In the genomic region with DNA sequence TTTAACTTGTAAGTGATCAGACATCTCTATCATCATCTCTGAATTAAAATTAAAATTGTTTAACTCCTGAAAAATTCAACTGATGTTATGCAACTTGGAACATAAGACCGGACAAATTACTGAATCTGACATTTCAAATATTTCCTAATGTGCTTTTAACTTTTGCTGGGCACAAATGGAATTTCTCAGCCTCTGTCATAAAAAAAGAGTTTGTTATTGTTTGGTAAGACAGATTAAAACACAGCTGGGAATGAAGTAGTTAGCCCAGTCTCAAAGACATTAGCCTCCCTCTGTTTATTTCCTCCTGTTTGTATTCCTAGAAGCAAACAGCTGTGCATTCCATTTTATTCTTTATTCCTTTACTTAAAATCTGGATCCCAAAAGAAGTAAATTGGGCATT, we compare ENCODE assay signal across 23 cellular contexts. TPM values are rescaled to one million over a fixed set of nuclear protein-coding genes. Genes with fewer than 3 reads are reported as not detected.
A peak's percentile ranks its signal among the peaks of the same experiment; 100 is the strongest.
DNase-seq lines count a peak whose midpoint lies in the region; ATAC-seq and TF ChIP-seq lines count a peak whose summit lies in the region.
"Had no signal": no experiment of that assay in that cellular context is flagged by ENCODE, and none has a peak within 500 bp of the region (broad histone marks: within the 10 kb centered on the region; RNA-seq: fewer than 3 reads in every experiment).

No MANE protein-coding gene starts in this region.

- POLR2A ChIA-PET in AG04450 (lab: Yijun Ruan, JAX): interaction anchor here (0.6 kb wide), 1 partner anchor 394 kb away, joined by 3 read pairs; no protein-coding TSS in a partner anchor

- H3K27ac Mint-ChIP-seq in activated T-helper 17 cell treated with anti-CD3 and anti-CD28 coated beads, Interleukin-2, amount 50 U/mL, for 72 hours: no peak overlapping the region
- H3K27ac Mint-ChIP-seq in activated CD8-positive, alpha-beta memory T cell treated with anti-CD3 and anti-CD28 coated beads, Interleukin-2, amount 10 ng/mL, durations not matched to agents 7 days and 5 days: no peak overlapping the region
- H3K27ac Mint-ChIP-seq: activated CD8-positive, alpha-beta T cell treated with anti-CD3 and anti-CD28 coated beads, Interleukin-2, amount 10 ng/mL, durations not matched to agents 7 days and 5 days; activated naive CD8-positive, alpha-beta T cell treated with anti-CD3 and anti-CD28 coated beads for 36 hours; CD8-positive, alpha-beta T cell; dendritic cell treated with granulocyte-macrophage colony-stimulating factor and Interleukin-4, amounts not matched to agents 40 ng/mL and 50 ng/mL, for 4 days had no signal

- H3K4me3 ChIP-seq in AG04450 (ENCODE audit: low read depth, low read length): no peak overlapping the region
- no peak overlapping the region for H3K4me3 ChIP-seq in fibroblast of mammary gland (ENCODE audit: control insufficient read depth, low read depth, low read length)
- H3K4me3 ChIP-seq: PC-9, SK-N-MC, stomach had no signal

- no peak for TF ChIP-seq CTCF in AG04450 (IDR thresholded peaks at IDR 0.05; ENCODE audit: low read depth, low read length)
- no peak for TF ChIP-seq CTCF in fibroblast of mammary gland (conservative IDR thresholded peaks at IDR 0.05; ENCODE audit: control insufficient read depth, insufficient read depth, low read depth, low read length)

- CTCF ChIA-PET in AG04450 (lab: Charles Lee): interaction anchor here (0.5 to 1.9 kb wide), 4 partner anchors 23 to 729 kb away, joined by 3 to 11 read pairs (median 4); no protein-coding TSS in a partner anchor
- CTCF ChIA-PET in activated CD8-positive, alpha-beta memory T cell treated with anti-CD3 and anti-CD28 coated beads, Interleukin-2, amount 10 ng/mL, durations not matched to agents 7 days and 5 days (lab: Charles Lee): no interaction called here

- no peak for ATAC-seq in activated T-helper 17 cell treated with anti-CD3 and anti-CD28 coated beads, Interleukin-2, amount 50 U/mL, for 72 hours (replicated peaks)
- ATAC-seq in activated CD8-positive, alpha-beta memory T cell treated with anti-CD3 and anti-CD28 coated beads, Interleukin-2, amount 10 ng/mL, durations not matched to agents 7 days and 5 days: no peak
- ATAC-seq: activated CD8-positive, alpha-beta T cell treated with anti-CD3 and anti-CD28 coated beads, Interleukin-2, amount 10 ng/mL, durations not matched to agents 7 days and 5 days; CD8-positive, alpha-beta T cell had no signal

- no peaks in the 10 kb centered on the region for H3K4me1 Mint-ChIP-seq in activated T-helper 17 cell treated with anti-CD3 and anti-CD28 coated beads, Interleukin-2, amount 50 U/mL, for 72 hours
- no peaks in the 10 kb centered on the region for H3K4me1 Mint-ChIP-seq in activated CD8-positive, alpha-beta memory T cell treated with anti-CD3 and anti-CD28 coated beads, Interleukin-2, amount 10 ng/mL, durations not matched to agents 7 days and 5 days
- H3K4me1 Mint-ChIP-seq: activated naive CD8-positive, alpha-beta T cell treated with anti-CD3 and anti-CD28 coated beads for 36 hours had no signal

- H3K27me3 ChIP-seq in AG04450 (ENCODE audit: control insufficient read depth, insufficient read depth, low read length): no peaks in the 10 kb centered on the region
- H3K27me3 ChIP-seq: brain microvascular endothelial cell, stomach had no signal

- no peak overlapping the region for H3K27ac ChIP-seq in AG04450 (ENCODE audit: low read depth, low read length)
- H3K27ac ChIP-seq: brain microvascular endothelial cell, HL-60, PC-9, SK-N-MC had no signal

- DNase-seq in AG04450 (ENCODE audit: low read depth, low spot score): peak; percentile 55
- DNase-seq in HCEC 1CT: peak; percentile 54
- peak; percentile 25 for DNase-seq in fibroblast of mammary gland (ENCODE audit: low read depth)
- DNase-seq in myocyte (ENCODE audit: low read depth): peak; percentile 59
- DNase-seq in NOMO-1 (lab: John Stamatoyannopoulos, UW; ENCODE audit: unreplicated experiment in 2 of 2): no peak
- DNase-seq in COLO668 (lab: John Stamatoyannopoulos, UW; ENCODE audit: unreplicated experiment): no peak
- no peak for DNase-seq in activated CD8-positive, alpha-beta memory T cell treated with anti-CD3 and anti-CD28 coated beads, Interleukin-2, amount 10 ng/mL, durations not matched to agents 7 days and 5 days
- DNase-seq: activated CD4-positive, CD25-positive, alpha-beta regulatory T cell; activated CD8-positive, alpha-beta T cell treated with anti-CD3 and anti-CD28 coated beads, Interleukin-2, amount 10 ng/mL, durations not matched to agents 7 days and 5 days; activated naive CD8-positive, alpha-beta T cell treated with anti-CD3 and anti-CD28 coated beads for 36 hours; brain microvascular endothelial cell; CD8-positive, alpha-beta T cell; glutamatergic neuron; NCI-H187; NCI-H226; PC-9; stimulated activated CD4-positive, alpha-beta T cell treated with anti-CD3 and anti-CD28 coated beads, Interleukin-2, amount 100 ng/mL, for 48 hours; stomach; T-helper 9 cell had no signal

- H3K9me3 Mint-ChIP-seq in activated T-helper 17 cell treated with anti-CD3 and anti-CD28 coated beads, Interleukin-2, amount 50 U/mL, for 72 hours: peaks cover 4% of the 10 kb centered on the region
- no peaks in the 10 kb centered on the region for H3K9me3 Mint-ChIP-seq in activated CD8-positive, alpha-beta memory T cell treated with anti-CD3 and anti-CD28 coated beads, Interleukin-2, amount 10 ng/mL, durations not matched to agents 7 days and 5 days (ENCODE audit: low read depth)
- H3K9me3 Mint-ChIP-seq: activated naive CD8-positive, alpha-beta T cell treated with anti-CD3 and anti-CD28 coated beads for 36 hours; CD8-positive, alpha-beta T cell; dendritic cell treated with granulocyte-macrophage colony-stimulating factor and Interleukin-4, amounts not matched to agents 40 ng/mL and 50 ng/mL, for 4 days had no signal

- H3K27me3 Mint-ChIP-seq in activated T-helper 17 cell treated with anti-CD3 and anti-CD28 coated beads, Interleukin-2, amount 50 U/mL, for 72 hours: no peaks in the 10 kb centered on the region
- H3K27me3 Mint-ChIP-seq in activated CD8-positive, alpha-beta memory T cell treated with anti-CD3 and anti-CD28 coated beads, Interleukin-2, amount 10 ng/mL, durations not matched to agents 7 days and 5 days: no peaks in the 10 kb centered on the region
- H3K27me3 Mint-ChIP-seq: activated naive CD8-positive, alpha-beta T cell treated with anti-CD3 and anti-CD28 coated beads for 36 hours; dendritic cell treated with granulocyte-macrophage colony-stimulating factor and Interleukin-4, amounts not matched to agents 40 ng/mL and 50 ng/mL, for 4 days had no signal

- no peaks in the 10 kb centered on the region for H3K9me3 ChIP-seq in AG04450 (ENCODE audit: control insufficient read depth, insufficient read depth, low read length)
- H3K9me3 ChIP-seq: stomach had no signal

- H3K4me3 Mint-ChIP-seq in activated T-helper 17 cell treated with anti-CD3 and anti-CD28 coated beads, Interleukin-2, amount 50 U/mL, for 72 hours: no peak overlapping the region
- no peak overlapping the region for H3K4me3 Mint-ChIP-seq in activated CD8-positive, alpha-beta memory T cell treated with anti-CD3 and anti-CD28 coated beads, Interleukin-2, amount 10 ng/mL, durations not matched to agents 7 days and 5 days
- H3K4me3 Mint-ChIP-seq: activated CD8-positive, alpha-beta T cell treated with anti-CD3 and anti-CD28 coated beads, Interleukin-2, amount 10 ng/mL, durations not matched to agents 7 days and 5 days; activated naive CD8-positive, alpha-beta T cell treated with anti-CD3 and anti-CD28 coated beads for 36 hours; CD8-positive, alpha-beta T cell; dendritic cell treated with granulocyte-macrophage colony-stimulating factor and Interleukin-4, amounts not matched to agents 40 ng/mL and 50 ng/mL, for 4 days had no signal

- no peaks in the 10 kb centered on the region for H3K36me3 Mint-ChIP-seq in activated T-helper 17 cell treated with anti-CD3 and anti-CD28 coated beads, Interleukin-2, amount 50 U/mL, for 72 hours (ENCODE audit: low read depth)
- H3K36me3 Mint-ChIP-seq in activated CD8-positive, alpha-beta memory T cell treated with anti-CD3 and anti-CD28 coated beads, Interleukin-2, amount 10 ng/mL, durations not matched to agents 7 days and 5 days: no peaks in the 10 kb centered on the region
- H3K36me3 Mint-ChIP-seq: activated naive CD8-positive, alpha-beta T cell treated with anti-CD3 and anti-CD28 coated beads for 36 hours; CD8-positive, alpha-beta T cell had no signal

RNA-seq across cellular contexts. Expression of a gene that starts 29.4 kb away (rescaled TPM):
- polyA plus RNA-seq in AG04450 (2011; rRNA removed): 19.5 and 23.5 TPM in 2 replicates
- polyA minus RNA-seq in AG04450 (2011; rRNA and poly(A)+ RNA removed): 21.7 and 30.1 TPM in 2 replicates
- 15.8 and 19.5 TPM in 2 replicates for total RNA-seq in myocyte
- polyA plus RNA-seq in myocyte (2012): 4.3 TPM
- 10 to 100 TPM in 1 of 2 donors, 1 to 10 TPM in 1; 8.6 to 10.4 TPM for total RNA-seq in activated T-helper 17 cell treated with anti-CD3 and anti-CD28 coated beads, Interleukin-2, amount 50 U/mL, for 72 hours
- total RNA-seq in activated CD8-positive, alpha-beta memory T cell treated with anti-CD3 and anti-CD28 coated beads, Interleukin-2, amount 10 ng/mL, durations not matched to agents 7 days and 5 days: 1 to 10 TPM; 6.7 to 8.9 TPM

Comparison
In these comparisons a context has a peak if more than half of its experiments do, and no peak if none do; other contexts are left out.
1. DNase-seq: peak in AG04450 (single experiment), HCEC 1CT (single experiment), fibroblast of mammary gland (single experiment) and myocyte (single experiment); none in NOMO-1 (0 of 2), COLO668 (single experiment) and activated CD8-positive, alpha-beta memory T cell treated with anti-CD3 and anti-CD28 coated beads, Interleukin-2, amount 10 ng/mL, durations not matched to agents 7 days and 5 days (single experiment).